In genomic region chr1:236980673-236981072, GRCh38 we compare ENCODE assay signal across 28 cellular contexts. TPM values are rescaled to one million over a fixed set of nuclear protein-coding genes. Genes with fewer than 3 reads are reported as not detected.
"Had no signal": no experiment of that assay in that cellular context is flagged by ENCODE, and none has a peak within 500 bp of the region (broad histone marks: within the 10 kb centered on the region; RNA-seq: fewer than 3 reads in every experiment).

No MANE protein-coding gene starts in this region.

- DNase-seq: activated CD4-positive, alpha-beta T cell treated with anti-CD3 and anti-CD28 coated beads for 48 hours; activated CD4-positive, alpha-beta T cell treated with anti-CD3 and anti-CD28 coated beads, Interleukin-2, amount 50 U/mL, for 4 hours; activated CD4-positive, CD25-positive, alpha-beta regulatory T cell treated with anti-CD3 and anti-CD28 coated beads, Interleukin-2, amount 50 U/mL, for 72 hours; activated CD8-positive, alpha-beta memory T cell treated with anti-CD3 and anti-CD28 coated beads, Interleukin-2, amount 50 U/mL, for 48 hours; activated CD8-positive, alpha-beta T cell treated with anti-CD3 and anti-CD28 coated beads, Interleukin-2, amount 10 ng/mL, durations not matched to agents 7 days and 5 days; activated naive CD4-positive, alpha-beta T cell treated with anti-CD3 and anti-CD28 coated beads, Interleukin-2, amount 50 U/mL, for 16 hours; activated naive CD8-positive, alpha-beta T cell treated with anti-CD3 and anti-CD28 coated beads, Interleukin-2, amount 10 ng/mL, durations not matched to agents 7 days and 5 days; activated T-cell treated with anti-CD3 and anti-CD28 coated beads, Interleukin-2, amount 50 U/mL, for 1 hour; Kasumi-1; KBM-7; NCI-H1092; NCI-H1417; NCI-H1930; NCI-H2107; NCI-H2171 treated with DMSO at 0.1 percent for 48 hours; NCI-H345; NCI-H510A; NCI-H526 treated with DMSO at 0.1 percent for 48 hours; NCI-H82; Right ventricle myocardium superior; RPMI8226; SW 1271 had no signal

- H3K27ac ChIP-seq: SJSA1 had no signal

- ATAC-seq: activated CD8-positive, alpha-beta T cell treated with anti-CD3 and anti-CD28 coated beads, Interleukin-2, amount 10 ng/mL, durations not matched to agents 7 days and 5 days; Panc1; SK-N-SH treated with all-trans-retinoic acid at 6 μM for 48 hours had no signal

- H3K9me3 ChIP-seq: SJSA1 had no signal

- H3K4me1 ChIP-seq: SJSA1 had no signal

- H3K4me3 ChIP-seq: cardiac muscle cell, SJSA1 had no signal

- H3K36me3 ChIP-seq: cardiac muscle cell, SJSA1 had no signal

- FAIRE-seq: astrocyte had no signal

- H3K27me3 ChIP-seq: cardiac muscle cell, SJSA1 had no signal

RNA-seq across cellular contexts. Expression of gene MT1HL1, which starts 23.6 kb away (rescaled TPM):
- total RNA-seq: activated CD8-positive, alpha-beta T cell treated with anti-CD3 and anti-CD28 coated beads, Interleukin-2, amount 10 ng/mL, durations not matched to agents 7 days and 5 days; activated naive CD8-positive, alpha-beta T cell treated with anti-CD3 and anti-CD28 coated beads, Interleukin-2, amount 10 ng/mL, durations not matched to agents 7 days and 5 days; astrocyte; cardiac muscle cell; OCI-LY7; Right ventricle myocardium superior; SJSA1 had no signal
- polyA plus RNA-seq: cardiac muscle cell had no signal
